10 cellular contexts compared by ENCODE assay signal in genomic region chr2:207135340-207135739, GRCh38. TPM values are rescaled to one million over a fixed set of nuclear protein-coding genes. Genes with fewer than 3 reads are reported as not detected.
DNase-seq lines count a peak whose midpoint lies in the region; ATAC-seq, FAIRE-seq and TF ChIP-seq lines count a peak whose summit lies in the region.
"Had no signal": no experiment of that assay in that cellular context is flagged by ENCODE, and none has a peak within 500 bp of the region (broad histone marks: within the 10 kb centered on the region; RNA-seq: fewer than 3 reads in every experiment).

No MANE protein-coding gene starts in this region.

- TF ChIP-seq EP300 in GM12878 (IDR thresholded peaks at IDR 0.05; ENCODE audit: borderline replicate concordance in 1 of 2, control insufficient read depth in 1 of 2, low read depth in 2 of 2, low read length in 2 of 2) (no peak), transverse colon (IDR thresholded peaks at IDR 0.05; ENCODE audit: low read depth) (no peak)

- SMC1A ChIA-PET in GM12878 (lab: Charles Lee; ENCODE audit: uncharacterized antibody, unreplicated experiment), result interaction anchor here (1.1 to 8.3 kb wide), 3 partner anchors 8 to 61 kb away, joined by 3 to 51 read pairs (median 3); no protein-coding TSS in a partner anchor

- no peaks in the 10 kb centered on the region for H3K27me3 ChIP-seq in heart right ventricle
- H3K27me3 ChIP-seq in GM12878 (replicated peaks in 1 of 2; ENCODE audit: control insufficient read depth in 2 of 2, insufficient read depth in 2 of 2, low read length in 1 of 2), result no peaks in the 10 kb centered on the region
- no peaks in the 10 kb centered on the region for H3K27me3 ChIP-seq in lower lobe of right lung (ENCODE audit: low read depth)
- H3K27me3 ChIP-seq in transverse colon, result no peaks in the 10 kb centered on the region

- H3K9ac ChIP-seq in GM12878 (ENCODE audit: control insufficient read depth, insufficient read depth, low read length), result no peak overlapping the region

- no peak for FAIRE-seq in GM12878 (lab: Jason Lieb, UNC)

- TF ChIP-seq CTCF in heart right ventricle (IDR thresholded peaks at IDR 0.05) (no peak), GM12878 (IDR thresholded peaks at IDR 0.05 in 2 of 3, conservative IDR thresholded peaks at IDR 0.05 in 1 of 3; ENCODE audit: control insufficient read depth in 2 of 3, extremely low read depth in 1 of 3, insufficient read depth in 1 of 3, low read depth in 3 of 3, low read length in 3 of 3) (no peak), lower lobe of right lung (IDR thresholded peaks at IDR 0.05) (no peak), transverse colon (IDR thresholded peaks at IDR 0.05) (no peak), mucosa of descending colon (IDR thresholded peaks at IDR 0.05) (no peak)

- H4K20me1 ChIP-seq in GM12878 (ENCODE audit: control insufficient read depth, insufficient read depth), result no peaks in the 10 kb centered on the region

- in situ Hi-C loops in GM12878 (cut with MboI), result no loop called here
- in situ Hi-C loops in transverse colon (cut with MboI; ENCODE audit: low pct_ligation_motif_present in 1 of 4, low pct_unique_long_range_greater_than_20kb in 1 of 4, low sequenced_read_pairs in 3 of 4), result no loop called here

- ATAC-seq in heart right ventricle (no peak), left ventricle myocardium superior (no peak), GM12878 (no peak), lower lobe of right lung (peak; percentile 11 to 43), mucosa of descending colon (no peak), GM21423 (IDR thresholded peaks at IDR 0.05; ENCODE audit: unreplicated experiment) (no peak)

- CTCF ChIA-PET in GM12878 (lab: Yijun Ruan, JAX), result no interaction called here

- DNase-seq in heart right ventricle (no peak), left ventricle myocardium superior (no peak), GM12878 (ENCODE audit: low read depth, low spot score) (no peak), lower lobe of right lung (no peak), transverse colon (no peak), mucosa of descending colon (no peak)
- no peak for DNase-seq in stimulated activated CD4-positive, alpha-beta T cell treated with anti-CD3 and anti-CD28 coated beads, Interleukin-2, amount 100 ng/mL, for 48 hours
- DNase-seq: activated CD4-positive, CD25-positive, alpha-beta regulatory T cell treated with anti-CD3 and anti-CD28 coated beads, Interleukin-2, amount 50 U/mL, for 72 hours; C1 segment of cervical spinal cord had no signal

- no peak overlapping the region for H3K4me2 ChIP-seq in GM12878 (ENCODE audit: control insufficient read depth, insufficient read depth)

- TF ChIP-seq RAD21 in GM12878 (IDR thresholded peaks at IDR 0.05; ENCODE audit: insufficient read depth, low read depth, low read length), result no peak

- no peaks in the 10 kb centered on the region for H3K9me3 ChIP-seq in heart right ventricle
- H3K9me3 ChIP-seq in GM12878 (replicated peaks; ENCODE audit: control insufficient read depth, insufficient read depth, low read length), result no peaks in the 10 kb centered on the region
- no peaks in the 10 kb centered on the region for H3K9me3 ChIP-seq in lower lobe of right lung
- no peaks in the 10 kb centered on the region for H3K9me3 ChIP-seq in transverse colon
- H3K9me3 ChIP-seq in mucosa of descending colon, result no peaks in the 10 kb centered on the region

- no peak overlapping the region for H2AFZ ChIP-seq in GM12878 (ENCODE audit: control insufficient read depth, low read depth, low read length)

- TF ChIP-seq POLR2A in GM12878 (IDR thresholded peaks at IDR 0.05; ENCODE audit: low read depth, low read length), result no peak
- TF ChIP-seq POLR2A in transverse colon (IDR thresholded peaks at IDR 0.05), result no peak

- RAD21 ChIA-PET in GM12878 (lab: Charles Lee; ENCODE audit: unreplicated experiment), result interaction anchor here (0.9 kb wide), 1 partner anchor 9 kb away, joined by 3 read pairs; no protein-coding TSS in a partner anchor

- POLR2A ChIA-PET in GM12878 (lab: Charles Lee), result interaction anchor here (0.7 kb wide), 1 partner anchor 32 kb away, joined by 3 read pairs; no protein-coding TSS in a partner anchor

- no peak overlapping the region for H3K4me3 ChIP-seq in heart right ventricle
- no peak overlapping the region for H3K4me3 ChIP-seq in GM12878
- H3K4me3 ChIP-seq in lower lobe of right lung, result no peak overlapping the region
- H3K4me3 ChIP-seq in transverse colon, result no peak overlapping the region
- H3K4me3 ChIP-seq in mucosa of descending colon, result no peak overlapping the region

- peaks cover 40 to 100% (median 97%) of the 10 kb centered on the region in 9 donors for H3K4me1 ChIP-seq in heart right ventricle
- H3K4me1 ChIP-seq in GM12878 (ENCODE audit: control insufficient read depth, insufficient read depth, low read length), result peaks cover 2% of the 10 kb centered on the region; the same call in 1 of the 2 replicates
- peaks cover 97% of the 10 kb centered on the region for H3K4me1 ChIP-seq in lower lobe of right lung
- peaks cover 17 to 58% (median 30%) of the 10 kb centered on the region in 4 donors for H3K4me1 ChIP-seq in transverse colon
- peaks cover 3% of the 10 kb centered on the region for H3K4me1 ChIP-seq in mucosa of descending colon (ENCODE audit: low read depth)

- no TSS peak for BruUV-seq in GM12878 (replicated peaks; lab: Mats Ljungman, UMichigan)

- H3K27ac ChIP-seq in heart right ventricle, result peak overlapping the region; percentile 75 to 94 (median 87)
- no peak overlapping the region for H3K27ac ChIP-seq in GM12878 (ENCODE audit: control insufficient read depth, insufficient read depth)
- H3K27ac ChIP-seq in lower lobe of right lung, result peak overlapping the region; percentile 76
- H3K27ac ChIP-seq in transverse colon, result peak overlapping the region; percentile 53 to 69 (median 60)

- H3K36me3 ChIP-seq in heart right ventricle, result peaks cover 0 to 6% (median 0%) of the 10 kb centered on the region in 9 donors
- no peaks in the 10 kb centered on the region; a peak in 1 of 4 replicates for H3K36me3 ChIP-seq in GM12878 (ENCODE audit: control insufficient read depth in 2 of 2, insufficient read depth in 2 of 2, low read length in 1 of 2)
- no peaks in the 10 kb centered on the region for H3K36me3 ChIP-seq in lower lobe of right lung
- no peaks in the 10 kb centered on the region for H3K36me3 ChIP-seq in transverse colon
- H3K36me3 ChIP-seq in mucosa of descending colon (ENCODE audit: low read depth), result no peaks in the 10 kb centered on the region

- intact Hi-C loops in heart right ventricle (cut with DNase I), result loop anchor here in 2 of 10 donors (2.0 to 10.0 kb wide), 3 partner anchors 27 to 151 kb away; partner anchors contain the start of gene KLF7 (in 1 of the 2)
- intact Hi-C loops in left ventricle myocardium superior (cut with micrococcal nuclease), result loop anchor here (2.0 kb wide), 1 partner anchor 41 kb away; no protein-coding TSS in a partner anchor
- intact Hi-C loops in GM12878 (cut with micrococcal nuclease; ENCODE audit: unreplicated experiment), result no loop called here
- intact Hi-C loops in lower lobe of right lung (cut with DNase I), result no loop called here
- intact Hi-C loops in transverse colon (cut with DNase I; ENCODE audit: low total_unique reads), result no loop called here
- intact Hi-C loops in mucosa of descending colon (cut with DNase I, micrococcal nuclease), result no loop called here

- peaks cover 12% of the 10 kb centered on the region for H3K79me2 ChIP-seq in GM12878 (ENCODE audit: control insufficient read depth, insufficient read depth, low read length)

- 14 to 21% methylated on average over 1 of the region's 1 CpG for WGBS in heart right ventricle, 2 donors
- WGBS in GM12878 (ENCODE audit: insufficient coverage, insufficient replicate concordance, low lambda C conversion rate, missing lambda C conversion rate), result 85% methylated on average over 1 of the region's 1 CpG
- WGBS in transverse colon (ENCODE audit: low coverage in 1 of 2), 2 donors, result 52% methylated on average over 1 of the region's 1 CpG; no CpG with 5 or more reads in 1 of the 2 donors

TF ChIP-seq in GM12878, 131 proteins besides CTCF, POLR2A, EP300 and RAD21 (continues in another document):
- TF ChIP-seq SUPT20H (IDR thresholded peaks at IDR 0.05; ENCODE audit: borderline replicate concordance, control insufficient read depth, low read depth, low read length) (no peak), MXI1 (IDR thresholded peaks at IDR 0.05; ENCODE audit: low read depth, low read length) (no peak), IKZF2 (IDR thresholded peaks at IDR 0.05) (no peak)

RNA-seq across cellular contexts. Expression of gene KLF7, which starts 30.4 kb away (rescaled TPM):
- total RNA-seq in heart right ventricle, result 10 to 100 TPM; 21.8 to 51.8 (median 30.8) TPM
- polyA plus RNA-seq in heart right ventricle, result 1 to 10 TPM; 5.0 to 5.6 TPM
- 22.2 TPM for total RNA-seq in left ventricle myocardium superior
- 51.2 and 57.3 TPM in 2 replicates for total RNA-seq in GM12878 (2013; cell fraction: nucleolus; rRNA removed)
- 8.1 and 10.8 TPM in 2 replicates for total RNA-seq in GM12878 (2014; rRNA removed)
- 7.6 and 8.1 TPM in 2 replicates for total RNA-seq in GM12878 (2014; rRNA removed; fragmentation: Illumina TruSeq; extraction: Trizol)
- total RNA-seq in GM12878 (2021), result 20.6 and 24.8 TPM in 2 replicates
- 6.5 TPM for polyA plus RNA-seq in GM12878 (2011; ENCODE audit: low read depth)
- polyA plus RNA-seq in GM12878 (2011; rRNA removed), result 4.7 and 6.4 TPM in 2 replicates
- 5.4 and 5.7 TPM in 2 replicates for polyA plus RNA-seq in GM12878 (2011; cell fraction: cytosol; rRNA removed)
- polyA plus RNA-seq in GM12878 (2011; cell fraction: nucleus; rRNA removed), result 11.2 and 11.5 TPM in 2 replicates
- 6.8 and 7.9 TPM in 2 replicates for polyA plus RNA-seq in GM12878 (2012)
- polyA plus RNA-seq in GM12878 (2014; fragmentation: Illumina TruSeq; extraction: Trizol), result 13.3 and 20.5 TPM in 2 replicates
- 1 to 10 TPM; 2.4 to 3.3 TPM for polyA plus RNA-seq in GM12878 (2014; fragmentation: Nextera tagmentation; extraction: Ambion mirVana)
- 9.4 and 10.7 TPM in 2 replicates for polyA plus RNA-seq in GM12878 (2014; rRNA removed)
- 10 to 100 TPM in 1 of 2 experiments, 1 to 10 TPM in 1; 5.6 to 10.2 TPM for polyA plus RNA-seq in GM12878 (2016; fragmentation: Nextera tagmentation; extraction: Ambion mirVana)
- polyA minus RNA-seq in GM12878 (2011; rRNA and poly(A)+ RNA removed), result 8.9 and 12.7 TPM in 2 replicates
- polyA minus RNA-seq in GM12878 (2011; cell fraction: cytosol; rRNA and poly(A)+ RNA removed), result 1.7 and 3.4 TPM in 2 replicates
- polyA minus RNA-seq in GM12878 (2011; cell fraction: nucleus; rRNA and poly(A)+ RNA removed), result 7.1 and 10.4 TPM in 2 replicates
- total RNA-seq in lower lobe of right lung, result 66.5 TPM
- 10 to 100 TPM in 1 of 4 donors, 1 to 10 TPM in 3; 6.2 to 43.4 (median 6.8) TPM for total RNA-seq in transverse colon
- total RNA-seq in mucosa of descending colon, result 10 to 100 TPM in 2 of 3 donors, 1 to 10 TPM in 1; 6.7 to 32.7 (median 12.9) TPM

Comparison
In these comparisons a context has a peak if more than half of its experiments do, and no peak if none do; other contexts are left out.
1. ATAC-seq: peak in lower lobe of right lung (2 of 2); none in heart right ventricle (0 of 8), left ventricle myocardium superior (single experiment), GM12878 (single experiment), mucosa of descending colon (single experiment) and GM21423 (single experiment).